1 cellular context compared by ENCODE assay signal in genomic region chr13:45238945-45239795, GRCh38.
TF ChIP-seq lines count a peak whose summit lies in the region.

No MANE protein-coding gene starts in this region.

TF ChIP-seq in WTC11, 78 proteins besides CTCF, POLR2A, EP300 and RAD21 (continued from another document):
- TF ChIP-seq ZNF425 (CRISPR knock-in tag; conservative IDR thresholded peaks at IDR 0.05), result no peak
TF ChIP-seq in WTC11: peak in this region for 0.
